ENCODE assay signal across 20 cellular contexts in genomic region chr10:89615105-89615504, GRCh38. TPM values are rescaled to one million over a fixed set of nuclear protein-coding genes. Genes with fewer than 3 reads are reported as not detected.
A peak's percentile ranks its signal among the peaks of the same experiment; 100 is the strongest.
DNase-seq lines count a peak whose midpoint lies in the region; ATAC-seq and TF ChIP-seq lines count a peak whose summit lies in the region.
"Had no signal": no experiment of that assay in that cellular context is flagged by ENCODE, and none has a peak within 500 bp of the region (broad histone marks: within the 10 kb centered on the region; RNA-seq: fewer than 3 reads in every experiment).

No MANE protein-coding gene starts in this region.

- ATAC-seq in activated T-cell treated with anti-CD3 and anti-CD28 coated beads, Interleukin-2, amount 50 U/mL, for 4 hours: no peak
- peak; percentile 92 for ATAC-seq in T-helper 17 cell
- peak; percentile 54 for ATAC-seq in naive thymus-derived CD4-positive, alpha-beta T cell
- no peak for ATAC-seq in left lung
- ATAC-seq: GM12878, HCT116, HepG2 had no signal

- peak overlapping the region; percentile 1 for H3K4me3 Mint-ChIP-seq in activated T-cell treated with anti-CD3 and anti-CD28 coated beads, Interleukin-2, amount 50 U/mL, for 4 hours
- peak overlapping the region in 3 of 7 donors; percentile 6 to 29 (median 29) for H3K4me3 Mint-ChIP-seq in CD8-positive, alpha-beta memory T cell
- peak overlapping the region; percentile 73 for H3K4me3 Mint-ChIP-seq in T-helper 17 cell
- peak overlapping the region in 3 of 10 donors; percentile 3 to 28 (median 27) for H3K4me3 Mint-ChIP-seq in naive thymus-derived CD4-positive, alpha-beta T cell
- H3K4me3 Mint-ChIP-seq in Calu3 (ENCODE audit: low read depth, unreplicated experiment): no peak overlapping the region
- H3K4me3 Mint-ChIP-seq: CD14-positive monocyte, IgD-negative memory B cell had no signal

- H3K36me3 ChIP-seq in CD8-positive, alpha-beta memory T cell (ENCODE audit: insufficient read depth, low read length): no peaks in the 10 kb centered on the region
- H3K36me3 ChIP-seq in naive thymus-derived CD4-positive, alpha-beta T cell (ENCODE audit: control insufficient read depth in 2 of 3, insufficient read depth in 3 of 3, low read length in 3 of 3): peaks cover 0 to 4% (median 0%) of the 10 kb centered on the region in 3 experiments
- H3K36me3 ChIP-seq in left lung: no peaks in the 10 kb centered on the region

- no peak overlapping the region for H3K27ac ChIP-seq in CD8-positive, alpha-beta memory T cell (ENCODE audit: low read depth, low read length)
- H3K27ac ChIP-seq in naive thymus-derived CD4-positive, alpha-beta T cell (ENCODE audit: low read depth, low read length): no peak overlapping the region
- no peak overlapping the region for H3K27ac ChIP-seq in left lung
- H3K27ac ChIP-seq: BLaER1 had no signal

- CTCF ChIA-PET in CD8-positive, alpha-beta memory T cell (lab: Charles Lee): interaction anchor here (0.8 kb wide), 1 partner anchor 44 kb away, joined by 3 read pairs; no protein-coding TSS in a partner anchor
- CTCF ChIA-PET in naive thymus-derived CD4-positive, alpha-beta T cell (lab: Charles Lee): interaction anchor here (0.6 kb wide), 2 partner anchors 379 to 736 kb away, joined by 3 read pairs; no protein-coding TSS in a partner anchor
- CTCF ChIA-PET in Calu3 (lab: Charles Lee): no interaction called here

- intact Hi-C loops in naive thymus-derived CD4-positive, alpha-beta T cell (cut with micrococcal nuclease): no loop called here
- intact Hi-C loops in left lung (cut with DNase I): no loop called here
- intact Hi-C loops in Calu3 (cut with micrococcal nuclease; ENCODE audit: unreplicated experiment): no loop called here

- TF ChIP-seq CTCF in left lung (IDR thresholded peaks at IDR 0.05): no peak
- no peak for TF ChIP-seq CTCF in foreskin fibroblast (IDR thresholded peaks at IDR 0.05; ENCODE audit: low read depth, low read length)
- no peak for TF ChIP-seq CTCF in Calu3 (IDR thresholded peaks at IDR 0.05; ENCODE audit: unreplicated experiment)

- H3K9me3 ChIP-seq in CD8-positive, alpha-beta memory T cell (ENCODE audit: low read length): no peaks in the 10 kb centered on the region
- H3K9me3 ChIP-seq in T-helper 17 cell (ENCODE audit: control insufficient read depth, low read length, poor library complexity, severe bottlenecking): no peaks in the 10 kb centered on the region
- no peaks in the 10 kb centered on the region for H3K9me3 ChIP-seq in naive thymus-derived CD4-positive, alpha-beta T cell (ENCODE audit: control insufficient read depth in 2 of 3, low read length in 3 of 3)
- peaks cover 0 to 15% of the 10 kb centered on the region in 2 donors for H3K9me3 ChIP-seq in left lung

- H3K36me3 Mint-ChIP-seq in activated T-cell treated with anti-CD3 and anti-CD28 coated beads, Interleukin-2, amount 50 U/mL, for 4 hours (ENCODE audit: insufficient read depth): peaks cover 2% of the 10 kb centered on the region
- H3K36me3 Mint-ChIP-seq in CD8-positive, alpha-beta memory T cell: peaks cover 0 to 5% (median 1%) of the 10 kb centered on the region in 3 donors
- H3K36me3 Mint-ChIP-seq in T-helper 17 cell (ENCODE audit: low read depth): no peaks in the 10 kb centered on the region
- peaks cover 0 to 15% (median 4%) of the 10 kb centered on the region in 5 donors for H3K36me3 Mint-ChIP-seq in naive thymus-derived CD4-positive, alpha-beta T cell
- H3K36me3 Mint-ChIP-seq in Calu3 (ENCODE audit: insufficient read depth, unreplicated experiment): no peaks in the 10 kb centered on the region

- no peak overlapping the region for H3K4me3 ChIP-seq in CD8-positive, alpha-beta memory T cell (ENCODE audit: low read length)
- H3K4me3 ChIP-seq in naive thymus-derived CD4-positive, alpha-beta T cell (ENCODE audit: low read length): no peak overlapping the region
- H3K4me3 ChIP-seq in left lung: no peak overlapping the region
- H3K4me3 ChIP-seq in foreskin fibroblast (ENCODE audit: low read depth in 1 of 2, low read length in 2 of 2): no peak overlapping the region
- H3K4me3 ChIP-seq: BLaER1, GM12878 had no signal

- no TSS peak for BruUV-seq in Calu3 (replicated peaks; lab: Mats Ljungman, UMichigan)

- peaks cover 33% of the 10 kb centered on the region for H3K4me1 Mint-ChIP-seq in activated T-cell treated with anti-CD3 and anti-CD28 coated beads, Interleukin-2, amount 50 U/mL, for 4 hours (ENCODE audit: low read depth)
- H3K4me1 Mint-ChIP-seq in CD8-positive, alpha-beta memory T cell: peaks cover 16 to 49% (median 22%) of the 10 kb centered on the region in 3 donors
- H3K4me1 Mint-ChIP-seq in T-helper 17 cell (peaks cover 37% of the 10 kb centered on the region), Calu3 (ENCODE audit: low read depth, unreplicated experiment) (peaks cover 2% of the 10 kb centered on the region)
- peaks cover 16 to 30% (median 22%) of the 10 kb centered on the region in 7 donors for H3K4me1 Mint-ChIP-seq in naive thymus-derived CD4-positive, alpha-beta T cell
- H3K4me1 Mint-ChIP-seq: CD14-positive monocyte had no signal

- no peak for DNase-seq in activated T-cell treated with anti-CD3 and anti-CD28 coated beads, Interleukin-2, amount 50 U/mL, for 4 hours
- DNase-seq in activated T-cell treated with anti-CD3 and anti-CD28 coated beads, Interleukin-2, amount 50 U/mL, for 1 hour: no peak
- DNase-seq in CD8-positive, alpha-beta memory T cell: peak in 1 of 5 donors; percentile 17
- DNase-seq in T-helper 17 cell: no peak
- DNase-seq in naive thymus-derived CD4-positive, alpha-beta T cell: peak in 2 of 9 donors; percentile 28 to 32
- no peak for DNase-seq in left lung
- DNase-seq in foreskin fibroblast: no peak
- DNase-seq in Calu3: no peak
- DNase-seq: 8988T, DMS 273 treated with DMSO at 0.1 percent for 48 hours, DND-41, GOT3, H7, HFFc6 had no signal

- POLR2A ChIA-PET in CD8-positive, alpha-beta memory T cell (lab: Charles Lee): no interaction called here
- POLR2A ChIA-PET in naive thymus-derived CD4-positive, alpha-beta T cell (lab: Charles Lee): no interaction called here

- peaks cover 10% of the 10 kb centered on the region for H3K9me3 Mint-ChIP-seq in activated T-cell treated with anti-CD3 and anti-CD28 coated beads, Interleukin-2, amount 50 U/mL, for 4 hours
- peaks cover 0 to 9% (median 6%) of the 10 kb centered on the region in 5 donors for H3K9me3 Mint-ChIP-seq in CD8-positive, alpha-beta memory T cell
- H3K9me3 Mint-ChIP-seq in naive thymus-derived CD4-positive, alpha-beta T cell: peaks cover 0 to 17% (median 4%) of the 10 kb centered on the region in 11 donors
- no peaks in the 10 kb centered on the region for H3K9me3 Mint-ChIP-seq in Calu3 (ENCODE audit: low read depth, unreplicated experiment)

- H3K27me3 Mint-ChIP-seq in activated T-cell treated with anti-CD3 and anti-CD28 coated beads, Interleukin-2, amount 50 U/mL, for 4 hours (ENCODE audit: low read depth): no peaks in the 10 kb centered on the region
- peaks cover 0 to 1% of the 10 kb centered on the region in 2 donors for H3K27me3 Mint-ChIP-seq in CD8-positive, alpha-beta memory T cell
- no peaks in the 10 kb centered on the region for H3K27me3 Mint-ChIP-seq in T-helper 17 cell
- H3K27me3 Mint-ChIP-seq in naive thymus-derived CD4-positive, alpha-beta T cell: no peaks in the 10 kb centered on the region
- H3K27me3 Mint-ChIP-seq in Calu3 (ENCODE audit: unreplicated experiment): no peaks in the 10 kb centered on the region
- H3K27me3 Mint-ChIP-seq: IgD-negative memory B cell had no signal

- H3K27ac Mint-ChIP-seq in CD8-positive, alpha-beta memory T cell: peak overlapping the region in 6 of 8 donors; percentile 13 to 91 (median 32)
- H3K27ac Mint-ChIP-seq in T-helper 17 cell (peak overlapping the region; percentile 96), Calu3 (ENCODE audit: unreplicated experiment) (no peak overlapping the region)
- H3K27ac Mint-ChIP-seq in naive thymus-derived CD4-positive, alpha-beta T cell: peak overlapping the region in 4 of 9 donors; percentile 9 to 26 (median 18)

- peaks cover 16% of the 10 kb centered on the region for H3K4me1 ChIP-seq in CD8-positive, alpha-beta memory T cell (ENCODE audit: insufficient read depth, low read length)
- H3K4me1 ChIP-seq in naive thymus-derived CD4-positive, alpha-beta T cell (ENCODE audit: control insufficient read depth in 2 of 2, insufficient read depth in 2 of 2, low read length in 2 of 2): peaks cover 5 to 11% of the 10 kb centered on the region in 2 donors
- no peaks in the 10 kb centered on the region for H3K4me1 ChIP-seq in left lung

- H3K27me3 ChIP-seq in CD8-positive, alpha-beta memory T cell (ENCODE audit: insufficient read depth, low read length, poor library complexity, severe bottlenecking): no peaks in the 10 kb centered on the region
- no peaks in the 10 kb centered on the region for H3K27me3 ChIP-seq in naive thymus-derived CD4-positive, alpha-beta T cell (ENCODE audit: control insufficient read depth in 2 of 2, insufficient read depth in 2 of 2, low read length in 2 of 2)
- no peaks in the 10 kb centered on the region for H3K27me3 ChIP-seq in left lung
- H3K27me3 ChIP-seq: BLaER1 had no signal

RNA-seq across cellular contexts. Expression of gene PANK1, which starts 29.9 kb away (rescaled TPM):
- 1 to 10 TPM; 1.3 to 2.7 (median 2.1) TPM for total RNA-seq in activated T-cell treated with anti-CD3 and anti-CD28 coated beads, Interleukin-2, amount 50 U/mL, for 4 hours
- 1 to 10 TPM; 3.7 to 4.9 TPM for total RNA-seq in CD8-positive, alpha-beta memory T cell
- 0.16 TPM for polyA plus RNA-seq in CD8-positive, alpha-beta memory T cell
- 1 to 10 TPM; 1.2 to 1.6 TPM for total RNA-seq in T-helper 17 cell
- 1 to 10 TPM in 2 of 5 experiments, under 1 TPM in 3; 0.49 to 5.9 (median 0.98) TPM for total RNA-seq in naive thymus-derived CD4-positive, alpha-beta T cell
- polyA plus RNA-seq in naive thymus-derived CD4-positive, alpha-beta T cell: under 1 TPM; 0.24 to 0.95 TPM
- 10 to 100 TPM in 1 of 2 donors, 1 to 10 TPM in 1; 9.4 to 12.8 TPM for total RNA-seq in left lung
- 5.8 and 8.6 TPM in 2 replicates for total RNA-seq in Calu3 (2022)

Comparison
In these comparisons a context has a peak if more than half of its experiments do, and no peak if none do; other contexts are left out.
1. ATAC-seq: peak in T-helper 17 cell (single experiment) and naive thymus-derived CD4-positive, alpha-beta T cell (single experiment); none in activated T-cell treated with anti-CD3 and anti-CD28 coated beads, Interleukin-2, amount 50 U/mL, for 4 hours (0 of 2) and left lung (single experiment).